Comparison of ENCODE assay signal across 1 cellular context in the genomic region with DNA sequence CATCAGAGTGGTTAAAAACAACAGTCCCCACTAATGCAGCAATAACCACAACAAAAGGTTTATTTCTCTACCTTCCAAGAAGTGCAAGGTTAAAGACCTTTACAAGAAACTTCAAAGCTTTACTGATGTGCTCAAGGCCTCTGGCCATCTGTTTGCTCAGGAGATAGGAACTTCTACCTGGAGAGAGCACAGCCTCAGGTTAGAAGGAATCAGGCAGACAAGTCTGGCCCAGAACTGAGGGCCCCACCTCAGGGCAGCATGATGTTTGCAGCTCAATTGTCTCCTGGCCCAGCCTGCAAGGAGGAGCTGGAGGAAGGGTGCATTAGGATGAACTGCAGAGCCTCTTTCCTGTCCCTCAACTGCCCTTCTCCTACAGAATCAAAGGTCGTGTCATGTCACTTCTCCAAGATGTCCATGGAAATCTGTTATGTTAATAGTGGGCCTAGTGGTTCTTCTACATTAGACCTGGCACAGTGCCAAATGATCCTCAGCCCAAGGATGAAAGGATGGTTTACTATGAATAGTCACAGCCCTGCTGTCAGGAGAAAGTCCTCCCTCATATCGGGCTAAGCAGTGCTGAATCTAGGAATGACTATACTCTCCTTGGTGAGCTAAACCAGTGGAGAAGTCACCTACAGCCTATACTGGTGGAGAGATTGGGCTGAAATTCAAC.
TF ChIP-seq lines count a peak whose summit lies in the region.

No MANE protein-coding gene starts in this region.

TF ChIP-seq in HEK293, 187 proteins besides CTCF, POLR2A, EP300 and RAD21 (continued from another document):
- TF ChIP-seq, protein P1, sequence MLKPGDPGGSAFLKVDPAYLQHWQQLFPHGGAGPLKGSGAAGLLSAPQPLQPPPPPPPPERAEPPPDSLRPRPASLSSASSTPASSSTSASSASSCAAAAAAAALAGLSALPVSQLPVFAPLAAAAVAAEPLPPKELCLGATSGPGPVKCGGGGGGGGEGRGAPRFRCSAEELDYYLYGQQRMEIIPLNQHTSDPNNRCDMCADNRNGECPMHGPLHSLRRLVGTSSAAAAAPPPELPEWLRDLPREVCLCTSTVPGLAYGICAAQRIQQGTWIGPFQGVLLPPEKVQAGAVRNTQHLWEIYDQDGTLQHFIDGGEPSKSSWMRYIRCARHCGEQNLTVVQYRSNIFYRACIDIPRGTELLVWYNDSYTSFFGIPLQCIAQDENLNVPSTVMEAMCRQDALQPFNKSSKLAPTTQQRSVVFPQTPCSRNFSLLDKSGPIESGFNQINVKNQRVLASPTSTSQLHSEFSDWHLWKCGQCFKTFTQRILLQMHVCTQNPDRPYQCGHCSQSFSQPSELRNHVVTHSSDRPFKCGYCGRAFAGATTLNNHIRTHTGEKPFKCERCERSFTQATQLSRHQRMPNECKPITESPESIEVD (tag by site-specific recombination; IDR thresholded peaks at IDR 0.05) = no peak
- TF ChIP-seq ZNF112 (tag by site-specific recombination; IDR thresholded peaks at IDR 0.05) (peak; percentile 57; the same call in 1 of the 2 replicates), ZNF350 (tag by site-specific recombination; IDR thresholded peaks at IDR 0.05) (0 out of 2 replicates have a peak, but pooled peaks have one; percentile 38), ZNF16 (tag by site-specific recombination; IDR thresholded peaks at IDR 0.05; ENCODE audit: low read depth) (no peak), ZBTB1 (tag by site-specific recombination; IDR thresholded peaks at IDR 0.05) (no peak), ZNF544 (tag by site-specific recombination; IDR thresholded peaks at IDR 0.05) (peak; percentile 69; the same call in 1 of the 2 replicates)
